In genomic region chr1:45302505-45303331, GRCh38 we compare ENCODE assay signal across 9 cellular contexts. TPM values are rescaled to one million over a fixed set of nuclear protein-coding genes. Genes with fewer than 3 reads are reported as not detected.
DNase-seq lines count a peak whose midpoint lies in the region; ATAC-seq, FAIRE-seq and TF ChIP-seq lines count a peak whose summit lies in the region.
"Had no signal": no experiment of that assay in that cellular context is flagged by ENCODE, and none has a peak within 500 bp of the region (broad histone marks: within the 10 kb centered on the region; RNA-seq: fewer than 3 reads in every experiment).

No MANE protein-coding gene starts in this region.

- H3K4me2 ChIP-seq in OCI-LY7 (ENCODE audit: low read length) = peak overlapping the region; percentile 72
- H3K4me2 ChIP-seq in endothelial cell of umbilical vein (ENCODE audit: insufficient read depth, low read length) = peak overlapping the region; percentile 54
- H3K4me2 ChIP-seq in neuronal stem cell (ENCODE audit: insufficient read depth, low read length, poor library complexity, severe bottlenecking) = peak overlapping the region; percentile 64

- H3K9me1 ChIP-seq in endothelial cell of umbilical vein (replicated peaks; ENCODE audit: control insufficient read depth, extremely low read depth, insufficient read depth, low read length) = no peaks in the 10 kb centered on the region

- peak overlapping the region; percentile 77 for H3K18ac ChIP-seq in neuronal stem cell (ENCODE audit: low read length)

- intact Hi-C loops in CD4-positive, alpha-beta T cell (cut with DNase I, micrococcal nuclease) = loop anchor here (1.0 to 5.0 kb wide), 10 partner anchors 38 to 630 kb away; partner anchors contain the start of genes RNU5D-1 (in 2 of the 2), AKR1A1 (in 1 of the 2), ARMH1 (in 1 of the 2) and BEST4 (in 1 of the 2)
- intact Hi-C loops in OCI-LY7 (cut with micrococcal nuclease; ENCODE audit: unreplicated experiment) (loop anchor here (1.0 to 5.0 kb wide), 3 partner anchors 189 to 580 kb away; partner anchors contain the start of gene TESK2), endothelial cell of umbilical vein (cut with micrococcal nuclease) (loop anchor here (1.0 to 5.0 kb wide), 5 partner anchors 24 to 505 kb away; partner anchors contain the start of genes EIF2B3, HPDL and TESK2)

- POLR2A ChIA-PET in CD4-positive, alpha-beta T cell (lab: Charles Lee) = interaction anchor here (0.6 to 6.2 kb wide), 33 partner anchors 9 to 1001 kb away, joined by 3 to 163 read pairs (median 5); partner anchors contain the start of genes AKR1A1, CCDC163, DYNLT4 and EIF2B3
- POLR2A ChIA-PET in OCI-LY7 (lab: Charles Lee) = interaction anchor here (0.6 to 2.4 kb wide), 31 partner anchors 8 to 947 kb away, joined by 3 to 24 read pairs (median 4); partner anchors contain the start of genes AKR1A1, HECTD3, HPDL and MUTYH
- POLR2A ChIA-PET in endothelial cell of umbilical vein (lab: Charles Lee) = interaction anchor here (0.6 to 1.3 kb wide), 11 partner anchors 37 to 527 kb away, joined by 3 to 33 read pairs (median 5); partner anchors contain the start of genes HECTD3, MUTYH, PLK3 and PRDX1

- H3K27ac Mint-ChIP-seq in CD4-positive, alpha-beta T cell = peak overlapping the region; percentile 95

- H3K27me3 ChIP-seq in CD4-positive, alpha-beta T cell (ENCODE audit: control insufficient read depth, insufficient read depth, low read length) = no peaks in the 10 kb centered on the region
- H3K27me3 ChIP-seq in endothelial cell of umbilical vein (ENCODE audit: control insufficient read depth in 2 of 2, insufficient read depth in 2 of 2, low read length in 2 of 2) (no peaks in the 10 kb centered on the region), neuronal stem cell (ENCODE audit: control insufficient read depth in 3 of 3, insufficient read depth in 3 of 3, low read depth in 1 of 3, low read length in 3 of 3) (no peaks in the 10 kb centered on the region)

- no peaks in the 10 kb centered on the region for H3K79me1 ChIP-seq in neuronal stem cell (ENCODE audit: low read depth, low read length)

- no peak overlapping the region for H3K14ac ChIP-seq in neuronal stem cell (ENCODE audit: low read length)

- H3K4me3 ChIP-seq in OCI-LY7 (ENCODE audit: low read depth, low read length, poor library complexity, severe bottlenecking) (peak overlapping the region; percentile 74), endothelial cell of umbilical vein (replicated peaks in 1 of 3; ENCODE audit: insufficient read depth in 1 of 3, low read depth in 1 of 3, low read length in 3 of 3) (peak overlapping the region; percentile 51 to 60 (median 54)), neuronal stem cell (ENCODE audit: low read length in 2 of 2) (peak overlapping the region; percentile 76 to 79)

- no peak for ATAC-seq in CD4-positive, alpha-beta T cell (ENCODE audit: poor library complexity)
- ATAC-seq in HG03135 (IDR thresholded peaks at IDR 0.05; ENCODE audit: unreplicated experiment) (no peak), GM21737 (IDR thresholded peaks at IDR 0.05; ENCODE audit: unreplicated experiment) (no peak)

- no peak overlapping the region for H3K4ac ChIP-seq in neuronal stem cell (ENCODE audit: low read length)

- no peaks in the 10 kb centered on the region for H3K9me2 ChIP-seq in OCI-LY7 (ENCODE audit: insufficient read depth, low read length)

- CTCF ChIA-PET in CD4-positive, alpha-beta T cell (lab: Charles Lee) = interaction anchor here (0.6 to 5.2 kb wide), 15 partner anchors 11 to 572 kb away, joined by 3 to 66 read pairs (median 4); partner anchors contain the start of genes CCDC163, HECTD3, MMACHC and MUTYH
- CTCF ChIA-PET in OCI-LY7 (lab: Charles Lee; ENCODE audit: unreplicated experiment) (interaction anchor here (0.6 to 1.9 kb wide), 15 partner anchors 10 to 618 kb away, joined by 3 to 16 read pairs (median 7); partner anchors contain the start of genes CCDC163, HECTD3, MMACHC and TOE1), endothelial cell of umbilical vein (lab: Charles Lee) (interaction anchor here (0.6 to 9.9 kb wide), 29 partner anchors 10 to 628 kb away, joined by 3 to 556 read pairs (median 4); partner anchors contain the start of genes ARMH1, BEST4, HECTD3 and HPDL)

- H3K27me3 Mint-ChIP-seq in CD4-positive, alpha-beta T cell = no peaks in the 10 kb centered on the region

- no peak overlapping the region for H2AK5ac ChIP-seq in neuronal stem cell (ENCODE audit: low read depth, low read length)

- DNase-seq in CD4-positive, alpha-beta T cell = no peak
- no peak for DNase-seq in OCI-LY7 (ENCODE audit: low spot score)
- DNase-seq in endothelial cell of umbilical vein (ENCODE audit: low read depth, low spot score) = no peak
- DNase-seq in neuronal stem cell (ENCODE audit: low spot score) = no peak
- no peak for DNase-seq in GM13976 (ENCODE audit: low spot score)
- DNase-seq in NCI-H1436 (lab: John Stamatoyannopoulos, UW) = no peak

- H2AFZ ChIP-seq in OCI-LY7 (ENCODE audit: low read length) = peak overlapping the region; percentile 69; the same call in 1 of the 2 replicates
- peak overlapping the region; percentile 66 for H2AFZ ChIP-seq in endothelial cell of umbilical vein (ENCODE audit: low read depth, low read length)
- peak overlapping the region; percentile 91 for H2AFZ ChIP-seq in neuronal stem cell (ENCODE audit: low read length)

- WGBS in neuronal stem cell (ENCODE audit: extremely low coverage in 2 of 2, insufficient read length in 2 of 2, insufficient replicate concordance in 1 of 2), 2 donors = no CpG with 5 or more reads among the region's 25 CpGs

- dilution Hi-C loops in endothelial cell of umbilical vein (cut with MboI; ENCODE audit: extremely low pct_ligation_motif_present, low sequenced_read_pairs) = no loop called here

- H3K27ac ChIP-seq in CD4-positive, alpha-beta T cell (ENCODE audit: low read depth, low read length) = peak overlapping the region; percentile 55
- H3K27ac ChIP-seq in OCI-LY7 (ENCODE audit: low read depth, low read length, poor library complexity, severe bottlenecking) = peak overlapping the region; percentile 59
- peak overlapping the region; percentile 67 for H3K27ac ChIP-seq in endothelial cell of umbilical vein (ENCODE audit: insufficient read depth, low read depth, low read length)
- H3K27ac ChIP-seq in neuronal stem cell (replicated peaks; ENCODE audit: low read length) = peak overlapping the region; percentile 57

- no peak overlapping the region for H2BK5ac ChIP-seq in neuronal stem cell (ENCODE audit: low read length)

- H4K20me1 ChIP-seq in OCI-LY7 (ENCODE audit: insufficient read depth, low read length) (no peaks in the 10 kb centered on the region), endothelial cell of umbilical vein (replicated peaks; ENCODE audit: control insufficient read depth, extremely low read depth, insufficient read depth, low read length) (no peaks in the 10 kb centered on the region)

- in situ Hi-C loops in GM13976 (cut with MboI; ENCODE audit: low sequenced_read_pairs, unreplicated experiment) = no loop called here

- H3K36me3 Mint-ChIP-seq in CD4-positive, alpha-beta T cell (ENCODE audit: low read depth) = no peaks in the 10 kb centered on the region

- no peaks in the 10 kb centered on the region for H3K9me3 Mint-ChIP-seq in CD4-positive, alpha-beta T cell

- no peak overlapping the region for H4K8ac ChIP-seq in neuronal stem cell (ENCODE audit: low read depth, low read length)

- H2BK15ac ChIP-seq in neuronal stem cell (ENCODE audit: low read length) = no peak overlapping the region

- no peak overlapping the region for H2BK120ac ChIP-seq in neuronal stem cell (ENCODE audit: low read depth, low read length)

- no peaks in the 10 kb centered on the region for H3K9me3 ChIP-seq in CD4-positive, alpha-beta T cell (ENCODE audit: control insufficient read depth, low read length)
- no peaks in the 10 kb centered on the region for H3K9me3 ChIP-seq in OCI-LY7 (ENCODE audit: low read length)
- no peaks in the 10 kb centered on the region for H3K9me3 ChIP-seq in endothelial cell of umbilical vein (replicated peaks; ENCODE audit: control insufficient read depth, insufficient read depth, low read length)
- H3K9me3 ChIP-seq in neuronal stem cell (replicated peaks in 1 of 2; ENCODE audit: control insufficient read depth in 2 of 2, insufficient read depth in 1 of 2, low read depth in 1 of 2, low read length in 2 of 2) = no peaks in the 10 kb centered on the region

- H3K4me1 ChIP-seq in OCI-LY7 (ENCODE audit: insufficient read depth, low read length, poor library complexity, severe bottlenecking) = peaks cover 31% of the 10 kb centered on the region
- peaks cover 14% of the 10 kb centered on the region for H3K4me1 ChIP-seq in endothelial cell of umbilical vein (ENCODE audit: control insufficient read depth, extremely low read depth, insufficient read depth, low read length)
- H3K4me1 ChIP-seq in neuronal stem cell (ENCODE audit: control insufficient read depth in 2 of 2, insufficient read depth in 1 of 2, low read depth in 1 of 2, low read length in 2 of 2) = peaks cover 14 to 18% of the 10 kb centered on the region in 2 donors

- no peak for TF ChIP-seq CTCF in CD4-positive, alpha-beta T cell (IDR thresholded peaks at IDR 0.05)
- no peak for TF ChIP-seq CTCF in OCI-LY7 (conservative IDR thresholded peaks at IDR 0.05; ENCODE audit: low read length)
- TF ChIP-seq CTCF in endothelial cell of umbilical vein (IDR thresholded peaks at IDR 0.05; ENCODE audit: extremely low read depth in 1 of 2, insufficient read depth in 1 of 2, low read depth in 1 of 2, low read length in 2 of 2) = no peak
- TF ChIP-seq CTCF in GM13976 (IDR thresholded peaks at IDR 0.05; ENCODE audit: borderline replicate concordance, control extremely low read depth, extremely low read depth, insufficient read depth, missing control alignments) = no peak

- H3K4me3 Mint-ChIP-seq in CD4-positive, alpha-beta T cell = peak overlapping the region; percentile 95

- BruUV-seq in OCI-LY7 (replicated peaks; lab: Mats Ljungman, UMichigan) = no TSS peak
- no TSS peak for BruUV-seq in endothelial cell of umbilical vein (replicated peaks; lab: Mats Ljungman, UMichigan)

- H3K4me1 Mint-ChIP-seq in CD4-positive, alpha-beta T cell (ENCODE audit: low read depth) = peaks cover 30% of the 10 kb centered on the region

- peak overlapping the region; percentile 69 for H3K9ac ChIP-seq in endothelial cell of umbilical vein (replicated peaks; ENCODE audit: extremely low read depth, insufficient read depth, low read length)
- peak overlapping the region; percentile 78 for H3K9ac ChIP-seq in neuronal stem cell (ENCODE audit: low read depth, low read length, poor library complexity)

- H3K79me2 ChIP-seq in OCI-LY7 (ENCODE audit: insufficient read depth, low read depth, low read length) (no peaks in the 10 kb centered on the region; the same call in 1 of the 2 replicates), endothelial cell of umbilical vein (ENCODE audit: control insufficient read depth, insufficient read depth, low read length) (no peaks in the 10 kb centered on the region)

- TF ChIP-seq POLR2A in endothelial cell of umbilical vein (IDR thresholded peaks at IDR 0.05; ENCODE audit: low read depth, low read length) = no peak

- H3K36me3 ChIP-seq in OCI-LY7 (ENCODE audit: insufficient read depth, low read length) (no peaks in the 10 kb centered on the region), endothelial cell of umbilical vein (ENCODE audit: control insufficient read depth in 2 of 2, extremely low read depth in 1 of 2, insufficient read depth in 2 of 2, low read length in 2 of 2) (no peaks in the 10 kb centered on the region), neuronal stem cell (replicated peaks in 1 of 2; ENCODE audit: control insufficient read depth in 2 of 2, insufficient read depth in 2 of 2, low read length in 2 of 2) (no peaks in the 10 kb centered on the region)

- no peak overlapping the region for H4K91ac ChIP-seq in neuronal stem cell (ENCODE audit: low read depth, low read length, poor library complexity)

- H2BK12ac ChIP-seq in neuronal stem cell (ENCODE audit: low read length) = no peak overlapping the region

- FAIRE-seq in endothelial cell of umbilical vein (lab: Jason Lieb, UNC) = no peak
- FAIRE-seq: TTC549 had no signal

- no peak overlapping the region for H3K23ac ChIP-seq in neuronal stem cell (ENCODE audit: low read depth, low read length, poor library complexity)

RNA-seq across cellular contexts. Expression of gene HPDL, which starts 24.0 kb away (rescaled TPM):
- total RNA-seq in CD4-positive, alpha-beta T cell = not detected
- 25.2 and 27.1 TPM in 2 replicates for total RNA-seq in OCI-LY7 (2014; rRNA removed; shearing (Covaris generic))
- total RNA-seq in OCI-LY7 (2022) = 21.9 and 25.8 TPM in 2 replicates
- 5.6 and 5.9 TPM in 2 replicates for total RNA-seq in endothelial cell of umbilical vein
- 3.4 and 3.7 TPM in 2 replicates for polyA plus RNA-seq in endothelial cell of umbilical vein
- polyA plus RNA-seq in endothelial cell of umbilical vein (2011; cell fraction: cytosol; rRNA removed) = 2.6 and 3.2 TPM in 2 replicates
- polyA plus RNA-seq in endothelial cell of umbilical vein (2011; cell fraction: nucleus; rRNA removed) = 1.1 and 1.8 TPM in 2 replicates
- polyA plus RNA-seq in endothelial cell of umbilical vein (2012) = 1.9 and 3.3 TPM in 2 replicates
- polyA minus RNA-seq in endothelial cell of umbilical vein = 0.70 and 1.4 TPM in 2 replicates
- 26.3 TPM for polyA minus RNA-seq in endothelial cell of umbilical vein (2011; cell fraction: cytosol; rRNA and poly(A)+ RNA removed)
- polyA minus RNA-seq in endothelial cell of umbilical vein (2011; cell fraction: nucleus; rRNA and poly(A)+ RNA removed) = 0.87 and 0.96 TPM in 2 replicates
- polyA plus RNA-seq in neuronal stem cell (2013, experiment 1 of 2) = 2.2 TPM
- 2.5 TPM for polyA plus RNA-seq in neuronal stem cell (2013, experiment 2 of 2)

RNA-seq across cellular contexts. Expression of gene TOE1, which starts 37.3 kb away (rescaled TPM):
- 10 to 100 TPM; 44.5 to 46.2 TPM for total RNA-seq in CD4-positive, alpha-beta T cell
- 23.7 and 30.2 TPM in 2 replicates for total RNA-seq in OCI-LY7 (2014; rRNA removed; shearing (Covaris generic))
- total RNA-seq in OCI-LY7 (2022) (22.1 and 24.4 TPM in 2 replicates), endothelial cell of umbilical vein (15.8 and 16.3 TPM in 2 replicates)
- 24.9 and 25.2 TPM in 2 replicates for polyA plus RNA-seq in endothelial cell of umbilical vein
- 25.3 and 32.1 TPM in 2 replicates for polyA plus RNA-seq in endothelial cell of umbilical vein (2011; cell fraction: cytosol; rRNA removed)
- 33.1 and 34.5 TPM in 2 replicates for polyA plus RNA-seq in endothelial cell of umbilical vein (2011; cell fraction: nucleus; rRNA removed)
- polyA plus RNA-seq in endothelial cell of umbilical vein (2012) = 10.8 and 12.9 TPM in 2 replicates
- 27.8 and 33.5 TPM in 2 replicates for polyA minus RNA-seq in endothelial cell of umbilical vein
- 30.7 TPM for polyA minus RNA-seq in endothelial cell of umbilical vein (2011; cell fraction: cytosol; rRNA and poly(A)+ RNA removed)
- 13.7 and 21.1 TPM in 2 replicates for polyA minus RNA-seq in endothelial cell of umbilical vein (2011; cell fraction: nucleus; rRNA and poly(A)+ RNA removed)
- polyA plus RNA-seq in neuronal stem cell (2013, experiment 1 of 2) = 4.1 TPM
- 4.4 TPM for polyA plus RNA-seq in neuronal stem cell (2013, experiment 2 of 2)

RNA-seq across cellular contexts. Expression of gene MUTYH, which starts 37.5 kb away (rescaled TPM):
- total RNA-seq in CD4-positive, alpha-beta T cell = 10 to 100 TPM; 57.9 to 67.4 TPM
- total RNA-seq in OCI-LY7 (2014; rRNA removed; shearing (Covaris generic)) = 46.6 and 52.6 TPM in 2 replicates
- total RNA-seq in OCI-LY7 (2022) (69.7 and 70.1 TPM in 2 replicates), endothelial cell of umbilical vein (14.3 and 16.6 TPM in 2 replicates)
- polyA plus RNA-seq in endothelial cell of umbilical vein = 12.3 and 15.0 TPM in 2 replicates
- 7.5 and 10.4 TPM in 2 replicates for polyA plus RNA-seq in endothelial cell of umbilical vein (2011; cell fraction: cytosol; rRNA removed)
- polyA plus RNA-seq in endothelial cell of umbilical vein (2011; cell fraction: nucleus; rRNA removed) = 57.5 and 66.2 TPM in 2 replicates
- 6.0 and 8.2 TPM in 2 replicates for polyA plus RNA-seq in endothelial cell of umbilical vein (2012)
- 6.1 and 9.3 TPM in 2 replicates for polyA minus RNA-seq in endothelial cell of umbilical vein
- 8.7 TPM for polyA minus RNA-seq in endothelial cell of umbilical vein (2011; cell fraction: cytosol; rRNA and poly(A)+ RNA removed)
- polyA minus RNA-seq in endothelial cell of umbilical vein (2011; cell fraction: nucleus; rRNA and poly(A)+ RNA removed) = 11.3 and 14.0 TPM in 2 replicates
- polyA plus RNA-seq in neuronal stem cell (2013, experiment 1 of 2) = 32.5 TPM
- 30.7 TPM for polyA plus RNA-seq in neuronal stem cell (2013, experiment 2 of 2)
